Comparison of ENCODE assay signal across 10 cellular contexts in genomic region chr1:57124768-57125446, GRCh38.
DNase-seq lines count a peak whose midpoint lies in the region; ATAC-seq, FAIRE-seq and TF ChIP-seq lines count a peak whose summit lies in the region.
"Had no signal": no experiment of that assay in that cellular context is flagged by ENCODE, and none has a peak within 500 bp of the region (broad histone marks: within the 10 kb centered on the region; RNA-seq: fewer than 3 reads in every experiment).

No MANE protein-coding gene starts in this region.

- H3K27ac Mint-ChIP-seq in activated naive CD8-positive, alpha-beta T cell treated with anti-CD3 and anti-CD28 coated beads, Interleukin-2, amount 50 U/mL, for 24 hours = no peak overlapping the region
- H3K27ac Mint-ChIP-seq in activated naive CD8-positive, alpha-beta T cell treated with anti-CD3 and anti-CD28 coated beads for 36 hours = no peak overlapping the region
- H3K27ac Mint-ChIP-seq in mesothelial cell of epicardium = no peak overlapping the region

- no peaks in the 10 kb centered on the region for H3K36me3 Mint-ChIP-seq in activated naive CD8-positive, alpha-beta T cell treated with anti-CD3 and anti-CD28 coated beads, Interleukin-2, amount 50 U/mL, for 24 hours (ENCODE audit: low read depth)
- no peaks in the 10 kb centered on the region for H3K36me3 Mint-ChIP-seq in activated naive CD8-positive, alpha-beta T cell treated with anti-CD3 and anti-CD28 coated beads for 36 hours
- no peaks in the 10 kb centered on the region for H3K36me3 Mint-ChIP-seq in mesothelial cell of epicardium

- H3K4me3 Mint-ChIP-seq in activated naive CD8-positive, alpha-beta T cell treated with anti-CD3 and anti-CD28 coated beads, Interleukin-2, amount 50 U/mL, for 24 hours = no peak overlapping the region
- no peak overlapping the region for H3K4me3 Mint-ChIP-seq in activated naive CD8-positive, alpha-beta T cell treated with anti-CD3 and anti-CD28 coated beads for 36 hours
- H3K4me3 Mint-ChIP-seq in mesothelial cell of epicardium = no peak overlapping the region

- H3K36me3 ChIP-seq in K562 (ENCODE audit: control insufficient read depth, insufficient read depth, low read length) = no peaks in the 10 kb centered on the region
- no peaks in the 10 kb centered on the region for H3K36me3 ChIP-seq in smooth muscle cell (ENCODE audit: low read depth)
- H3K36me3 ChIP-seq: transverse colon had no signal

- CTCF ChIA-PET in K562 (lab: Yijun Ruan, JAX; ENCODE audit: low intra/inter-chr PET ratio) = no interaction called here

- in situ Hi-C loops in K562 (cut with MboI) = no loop called here

- H3K4me2 ChIP-seq in K562 (ENCODE audit: insufficient read depth, low read length) = no peak overlapping the region
- H3K4me2 ChIP-seq in smooth muscle cell = no peak overlapping the region

- H3K9ac ChIP-seq in K562 (ENCODE audit: insufficient read depth in 1 of 2, low read depth in 2 of 2, low read length in 2 of 2) = no peak overlapping the region
- no peak overlapping the region for H3K9ac ChIP-seq in smooth muscle cell (ENCODE audit: low read depth)

- no peak for FAIRE-seq in K562 (lab: Jason Lieb, UNC)

- BruUV-seq in K562 (replicated peaks; lab: Mats Ljungman, UMichigan) = no TSS peak

- H3K9me3 ChIP-seq in K562 (replicated peaks; ENCODE audit: control insufficient read depth, insufficient read depth, low read depth, low read length) (no peaks in the 10 kb centered on the region), smooth muscle cell (replicated peaks; ENCODE audit: low read depth) (no peaks in the 10 kb centered on the region)
- H3K9me3 ChIP-seq: transverse colon had no signal

- H3K4me1 Mint-ChIP-seq in activated naive CD8-positive, alpha-beta T cell treated with anti-CD3 and anti-CD28 coated beads, Interleukin-2, amount 50 U/mL, for 24 hours = no peaks in the 10 kb centered on the region
- no peaks in the 10 kb centered on the region for H3K4me1 Mint-ChIP-seq in activated naive CD8-positive, alpha-beta T cell treated with anti-CD3 and anti-CD28 coated beads for 36 hours
- peaks cover 3% of the 10 kb centered on the region for H3K4me1 Mint-ChIP-seq in mesothelial cell of epicardium

- no peak overlapping the region for H3K27ac ChIP-seq in K562 (ENCODE audit: extremely low read depth, low read depth, low read length)
- H3K27ac ChIP-seq in smooth muscle cell (ENCODE audit: low read depth) = peak overlapping the region; percentile 35
- H3K27ac ChIP-seq: SK-N-MC, transverse colon had no signal

- ATAC-seq in activated naive CD8-positive, alpha-beta T cell treated with anti-CD3 and anti-CD28 coated beads, Interleukin-2, amount 50 U/mL, for 24 hours = peak; percentile 79
- peak; percentile 86 for ATAC-seq in HG03432 (IDR thresholded peaks at IDR 0.05; ENCODE audit: unreplicated experiment)
- no peak for ATAC-seq in K562

- DNase-seq in activated naive CD8-positive, alpha-beta T cell treated with anti-CD3 and anti-CD28 coated beads, Interleukin-2, amount 50 U/mL, for 24 hours = no peak
- DNase-seq in activated naive CD8-positive, alpha-beta T cell treated with anti-CD3 and anti-CD28 coated beads for 36 hours = no peak
- DNase-seq in K562 (ENCODE audit: extremely low read depth in 1 of 4, low spot score in 3 of 4) (no peak), smooth muscle cell (lab: John Stamatoyannopoulos, UW; ENCODE audit: unreplicated experiment) (no peak), mesothelial cell of epicardium (ENCODE audit: low spot score in 2 of 2, unreplicated experiment in 2 of 2) (no peak), DMS 273 (lab: John Stamatoyannopoulos, UW; ENCODE audit: unreplicated experiment) (no peak), NCI-H1694 treated with DMSO at 0.1 percent for 48 hours (lab: John Stamatoyannopoulos, UW) (no peak)
- DNase-seq: transverse colon had no signal

- H3K27me3 ChIP-seq in K562 (ENCODE audit: control insufficient read depth in 2 of 2, insufficient read depth in 2 of 2, low read length in 2 of 2) (no peaks in the 10 kb centered on the region), smooth muscle cell (ENCODE audit: low read depth) (no peaks in the 10 kb centered on the region)
- H3K27me3 ChIP-seq: transverse colon had no signal

- H3K9me3 Mint-ChIP-seq in activated naive CD8-positive, alpha-beta T cell treated with anti-CD3 and anti-CD28 coated beads, Interleukin-2, amount 50 U/mL, for 24 hours = no peaks in the 10 kb centered on the region
- H3K9me3 Mint-ChIP-seq in activated naive CD8-positive, alpha-beta T cell treated with anti-CD3 and anti-CD28 coated beads for 36 hours = no peaks in the 10 kb centered on the region
- no peaks in the 10 kb centered on the region for H3K9me3 Mint-ChIP-seq in mesothelial cell of epicardium

- WGBS in K562 (ENCODE audit: insufficient coverage, low coverage, missing lambda C conversion rate) = 0% methylated on average over 5 of the region's 5 CpGs
- 69% methylated on average over 5 of the region's 5 CpGs for WGBS in smooth muscle cell (ENCODE audit: low lambda C conversion rate)

- TF ChIP-seq EP300 in K562 (IDR thresholded peaks at IDR 0.05; ENCODE audit: low read length) = no peak

- TF ChIP-seq CTCF in K562 (IDR thresholded peaks at IDR 0.05 in 2 of 3, conservative IDR thresholded peaks at IDR 0.05 in 1 of 3; ENCODE audit: insufficient read depth in 2 of 3, low read depth in 1 of 3, low read length in 3 of 3) (peak in 2 of 3 experiments; percentile 29 to 31; a peak in 1 of 6 replicates), smooth muscle cell (IDR thresholded peaks at IDR 0.05; ENCODE audit: borderline replicate concordance, insufficient read depth, poor library complexity, severe bottlenecking) (peak; percentile 22), mesothelial cell of epicardium (IDR thresholded peaks at IDR 0.05; ENCODE audit: unreplicated experiment) (no peak)

- intact Hi-C loops in K562 (cut with micrococcal nuclease) = no loop called here

- no peaks in the 10 kb centered on the region for H3K9me1 ChIP-seq in K562 (ENCODE audit: control insufficient read depth, insufficient read depth, low read length)

- TF ChIP-seq RAD21 in K562 (CRISPR knock-in tag; conservative IDR thresholded peaks at IDR 0.05 in 1 of 2, IDR thresholded peaks at IDR 0.05 in 1 of 2) = no peak

- peaks cover 5% of the 10 kb centered on the region for H3K27me3 Mint-ChIP-seq in activated naive CD8-positive, alpha-beta T cell treated with anti-CD3 and anti-CD28 coated beads, Interleukin-2, amount 50 U/mL, for 24 hours
- H3K27me3 Mint-ChIP-seq in activated naive CD8-positive, alpha-beta T cell treated with anti-CD3 and anti-CD28 coated beads for 36 hours = peaks cover 17% of the 10 kb centered on the region
- peaks cover 32% of the 10 kb centered on the region for H3K27me3 Mint-ChIP-seq in mesothelial cell of epicardium (ENCODE audit: low read depth)

- H3K4me1 ChIP-seq in K562 (replicated peaks in 1 of 2; ENCODE audit: control insufficient read depth in 2 of 2, insufficient read depth in 2 of 2, low read length in 2 of 2) = no peaks in the 10 kb centered on the region
- no peaks in the 10 kb centered on the region for H3K4me1 ChIP-seq in smooth muscle cell (ENCODE audit: low read depth)
- H3K4me1 ChIP-seq: transverse colon had no signal

- H4K20me1 ChIP-seq in K562 (replicated peaks; ENCODE audit: control insufficient read depth, insufficient read depth, low read length) (no peaks in the 10 kb centered on the region), smooth muscle cell (ENCODE audit: low read depth) (no peaks in the 10 kb centered on the region)

- no peaks in the 10 kb centered on the region for H3K79me2 ChIP-seq in K562 (ENCODE audit: control insufficient read depth, insufficient read depth, low read length)
- no peaks in the 10 kb centered on the region for H3K79me2 ChIP-seq in smooth muscle cell (ENCODE audit: low read depth)

- no peaks in the 10 kb centered on the region for H3F3A ChIP-seq in smooth muscle cell (ENCODE audit: low read depth)

- TF ChIP-seq POLR2A in K562 (conservative IDR thresholded peaks at IDR 0.05) = no peak

- POLR2A ChIA-PET in K562 (lab: Yijun Ruan, JAX) = no interaction called here

- H3K4me3 ChIP-seq in K562 (no peak overlapping the region), smooth muscle cell (no peak overlapping the region)
- H3K4me3 ChIP-seq: SK-N-MC, transverse colon had no signal

- H2AFZ ChIP-seq in K562 (ENCODE audit: low read depth, low read length) (no peak overlapping the region), smooth muscle cell (ENCODE audit: low read depth) (no peak overlapping the region)

TF ChIP-seq in K562, 482 proteins besides CTCF, POLR2A, EP300 and RAD21 (continues in another document):
- TF ChIP-seq ZNF518B (CRISPR knock-in tag; IDR thresholded peaks at IDR 0.05) (no peak), ZFPM2 (CRISPR knock-in tag; IDR thresholded peaks at IDR 0.05) (no peak), SRSF3 (IDR thresholded peaks at IDR 0.05; ENCODE audit: insufficient read depth, low read length) (no peak), SRSF9 (IDR thresholded peaks at IDR 0.05; ENCODE audit: borderline replicate concordance, low read depth, low read length) (no peak), SRSF7 (optimal IDR thresholded peaks at IDR 0.05; ENCODE audit: low read depth, low read length) (no peak), BCOR (IDR thresholded peaks at IDR 0.05) (no peak), CBX3 (IDR thresholded peaks at IDR 0.05; ENCODE audit: borderline replicate concordance in 1 of 2, low read length in 2 of 2) (no peak), NR3C1 (CRISPR knock-in tag; IDR thresholded peaks at IDR 0.05) (no peak)
